Comparison of ENCODE assay signal across 2 cellular contexts in the genomic region with DNA sequence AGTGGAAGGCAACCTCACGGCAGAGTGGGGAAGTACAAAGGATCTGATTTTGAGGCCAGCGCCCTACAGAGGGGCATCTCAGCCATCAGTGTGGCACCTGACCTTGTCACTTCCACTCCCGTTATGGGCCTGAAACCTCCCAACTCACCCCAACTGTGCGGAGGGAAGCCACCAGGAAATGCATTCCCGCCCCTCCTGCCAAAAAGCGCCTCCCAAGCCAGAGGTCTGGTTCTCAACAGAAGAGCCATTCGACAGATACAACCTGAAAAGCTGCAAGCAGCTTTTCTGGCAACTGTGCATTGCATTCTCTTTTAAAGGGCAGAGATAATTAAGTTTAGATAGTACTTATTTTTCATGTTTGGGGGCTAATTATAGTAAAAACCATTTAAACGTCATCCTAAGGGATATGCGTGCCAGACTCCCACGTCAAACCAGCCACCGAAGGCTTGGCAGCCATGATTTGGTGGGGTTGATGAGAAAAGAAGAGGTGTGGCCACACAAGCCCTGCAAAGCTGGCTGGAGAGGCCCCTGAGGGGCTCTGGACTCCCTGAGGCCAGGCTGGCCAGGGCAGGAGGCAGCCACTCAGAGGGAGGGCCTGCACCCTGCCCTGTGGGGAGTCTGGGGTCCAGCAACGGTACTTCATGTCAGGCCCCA.
A peak's percentile ranks its signal among the peaks of the same experiment; 100 is the strongest.
TF ChIP-seq lines count a peak whose summit lies in the region.

No MANE protein-coding gene starts in this region.

TF ChIP-seq in IMR-90, 13 proteins besides CTCF, POLR2A, EP300 and RAD21 (continued from another document):
- TF ChIP-seq, protein P1, sequence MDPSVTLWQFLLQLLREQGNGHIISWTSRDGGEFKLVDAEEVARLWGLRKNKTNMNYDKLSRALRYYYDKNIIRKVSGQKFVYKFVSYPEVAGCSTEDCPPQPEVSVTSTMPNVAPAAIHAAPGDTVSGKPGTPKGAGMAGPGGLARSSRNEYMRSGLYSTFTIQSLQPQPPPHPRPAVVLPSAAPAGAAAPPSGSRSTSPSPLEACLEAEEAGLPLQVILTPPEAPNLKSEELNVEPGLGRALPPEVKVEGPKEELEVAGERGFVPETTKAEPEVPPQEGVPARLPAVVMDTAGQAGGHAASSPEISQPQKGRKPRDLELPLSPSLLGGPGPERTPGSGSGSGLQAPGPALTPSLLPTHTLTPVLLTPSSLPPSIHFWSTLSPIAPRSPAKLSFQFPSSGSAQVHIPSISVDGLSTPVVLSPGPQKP (IDR thresholded peaks at IDR 0.05; ENCODE audit: borderline replicate concordance, low read depth, low read length), result no peak
- TF ChIP-seq RCOR1 (IDR thresholded peaks at IDR 0.05; ENCODE audit: insufficient replicate concordance, low read length) (no peak), RFX5 (IDR thresholded peaks at IDR 0.05; ENCODE audit: low read depth, low read length) (no peak), MAZ (IDR thresholded peaks at IDR 0.05; ENCODE audit: borderline replicate concordance, low read depth, low read length) (no peak), SMC3 (IDR thresholded peaks at IDR 0.05; ENCODE audit: low read depth, low read length) (no peak), MAFK (IDR thresholded peaks at IDR 0.05; ENCODE audit: low read depth, low read length) (no peak)

TF ChIP-seq in SK-N-SH treated with all-trans-retinoic acid at 6 μM for 48 hours, 23 proteins besides CTCF, POLR2A, EP300 and RAD21 (continued from another document):
- no peak for TF ChIP-seq BACH2 (CRISPR knock-in tag; IDR thresholded peaks at IDR 0.05; ENCODE audit: borderline replicate concordance)
- TF ChIP-seq, protein P2, sequence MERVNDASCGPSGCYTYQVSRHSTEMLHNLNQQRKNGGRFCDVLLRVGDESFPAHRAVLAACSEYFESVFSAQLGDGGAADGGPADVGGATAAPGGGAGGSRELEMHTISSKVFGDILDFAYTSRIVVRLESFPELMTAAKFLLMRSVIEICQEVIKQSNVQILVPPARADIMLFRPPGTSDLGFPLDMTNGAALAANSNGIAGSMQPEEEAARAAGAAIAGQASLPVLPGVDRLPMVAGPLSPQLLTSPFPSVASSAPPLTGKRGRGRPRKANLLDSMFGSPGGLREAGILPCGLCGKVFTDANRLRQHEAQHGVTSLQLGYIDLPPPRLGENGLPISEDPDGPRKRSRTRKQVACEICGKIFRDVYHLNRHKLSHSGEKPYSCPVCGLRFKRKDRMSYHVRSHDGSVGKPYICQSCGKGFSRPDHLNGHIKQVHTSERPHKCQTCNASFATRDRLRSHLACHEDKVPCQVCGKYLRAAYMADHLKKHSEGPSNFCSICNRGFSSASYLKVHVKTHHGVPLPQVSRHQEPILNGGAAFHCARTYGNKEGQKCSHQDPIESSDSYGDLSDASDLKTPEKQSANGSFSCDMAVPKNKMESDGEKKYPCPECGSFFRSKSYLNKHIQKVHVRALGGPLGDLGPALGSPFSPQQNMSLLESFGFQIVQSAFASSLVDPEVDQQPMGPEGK (CRISPR knock-in tag; IDR thresholded peaks at IDR 0.05; ENCODE audit: borderline replicate concordance), result 0 out of 2 replicates have a peak, but pooled peaks have one; percentile 36
- TF ChIP-seq ZFP30 (CRISPR knock-in tag; IDR thresholded peaks at IDR 0.05), result no peak
- no peak for TF ChIP-seq PPARA (CRISPR knock-in tag; IDR thresholded peaks at IDR 0.05; ENCODE audit: borderline replicate concordance)
- TF ChIP-seq ZNF70 (CRISPR knock-in tag; IDR thresholded peaks at IDR 0.05), result peak; percentile 36; the same call in 1 of the 2 replicates
- 0 out of 2 replicates have a peak, but pooled peaks have one; percentile 37 for TF ChIP-seq GLIS3 (CRISPR knock-in tag; IDR thresholded peaks at IDR 0.05)
- TF ChIP-seq, protein P3, sequence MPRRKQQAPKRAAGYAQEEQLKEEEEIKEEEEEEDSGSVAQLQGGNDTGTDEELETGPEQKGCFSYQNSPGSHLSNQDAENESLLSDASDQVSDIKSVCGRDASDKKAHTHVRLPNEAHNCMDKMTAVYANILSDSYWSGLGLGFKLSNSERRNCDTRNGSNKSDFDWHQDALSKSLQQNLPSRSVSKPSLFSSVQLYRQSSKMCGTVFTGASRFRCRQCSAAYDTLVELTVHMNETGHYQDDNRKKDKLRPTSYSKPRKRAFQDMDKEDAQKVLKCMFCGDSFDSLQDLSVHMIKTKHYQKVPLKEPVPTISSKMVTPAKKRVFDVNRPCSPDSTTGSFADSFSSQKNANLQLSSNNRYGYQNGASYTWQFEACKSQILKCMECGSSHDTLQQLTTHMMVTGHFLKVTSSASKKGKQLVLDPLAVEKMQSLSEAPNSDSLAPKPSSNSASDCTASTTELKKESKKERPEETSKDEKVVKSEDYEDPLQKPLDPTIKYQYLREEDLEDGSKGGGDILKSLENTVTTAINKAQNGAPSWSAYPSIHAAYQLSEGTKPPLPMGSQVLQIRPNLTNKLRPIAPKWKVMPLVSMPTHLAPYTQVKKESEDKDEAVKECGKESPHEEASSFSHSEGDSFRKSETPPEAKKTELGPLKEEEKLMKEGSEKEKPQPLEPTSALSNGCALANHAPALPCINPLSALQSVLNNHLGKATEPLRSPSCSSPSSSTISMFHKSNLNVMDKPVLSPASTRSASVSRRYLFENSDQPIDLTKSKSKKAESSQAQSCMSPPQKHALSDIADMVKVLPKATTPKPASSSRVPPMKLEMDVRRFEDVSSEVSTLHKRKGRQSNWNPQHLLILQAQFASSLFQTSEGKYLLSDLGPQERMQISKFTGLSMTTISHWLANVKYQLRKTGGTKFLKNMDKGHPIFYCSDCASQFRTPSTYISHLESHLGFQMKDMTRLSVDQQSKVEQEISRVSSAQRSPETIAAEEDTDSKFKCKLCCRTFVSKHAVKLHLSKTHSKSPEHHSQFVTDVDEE (CRISPR knock-in tag; IDR thresholded peaks at IDR 0.05), result peak; percentile 50; the same call in 1 of the 2 replicates
- TF ChIP-seq CSDC2 (CRISPR knock-in tag; IDR thresholded peaks at IDR 0.05), result no peak; the same call in 1 of the 2 replicates
- TF ChIP-seq ISL1 (CRISPR knock-in tag; IDR thresholded peaks at IDR 0.05), result peak; percentile 94
- TF ChIP-seq RARB (CRISPR knock-in tag; IDR thresholded peaks at IDR 0.05), result no peak
- peak; percentile 91 for TF ChIP-seq SNAI2 (CRISPR knock-in tag; IDR thresholded peaks at IDR 0.05)
- no peak for TF ChIP-seq OSR1 (CRISPR knock-in tag; IDR thresholded peaks at IDR 0.05)
